In genomic region chr5:1963941-1964451, GRCh38 we compare ENCODE assay signal across 15 cellular contexts.
DNase-seq lines count a peak whose midpoint lies in the region; ATAC-seq and TF ChIP-seq lines count a peak whose summit lies in the region.
"Had no signal": no experiment of that assay in that cellular context is flagged by ENCODE, and none has a peak within 500 bp of the region (broad histone marks: within the 10 kb centered on the region; RNA-seq: fewer than 3 reads in every experiment).

No MANE protein-coding gene starts in this region.

- TF ChIP-seq RAD21 in IMR-90 (IDR thresholded peaks at IDR 0.05; ENCODE audit: low read length), result no peak

- no peak overlapping the region for H2BK20ac ChIP-seq in IMR-90 (ENCODE audit: low read depth, low read length)

- peaks cover 3% of the 10 kb centered on the region for H3K27me3 Mint-ChIP-seq in endodermal cell (ENCODE audit: insufficient read depth)
- H3K27me3 Mint-ChIP-seq in CD4-positive, alpha-beta T cell, result peaks cover 38% of the 10 kb centered on the region
- peaks cover 7% of the 10 kb centered on the region for H3K27me3 Mint-ChIP-seq in HFFc6 (ENCODE audit: insufficient read depth)

- H2AFZ ChIP-seq in IMR-90 (replicated peaks; ENCODE audit: low read length, poor library complexity), result no peak overlapping the region
- H2AFZ ChIP-seq in neuronal stem cell (ENCODE audit: low read length), result no peak overlapping the region
- no peak overlapping the region for H2AFZ ChIP-seq in Karpas-422 (ENCODE audit: low read length)

- H2BK15ac ChIP-seq in IMR-90 (ENCODE audit: low read depth, low read length) (no peak overlapping the region), neuronal stem cell (ENCODE audit: low read length) (no peak overlapping the region)

- H3K4me3 Mint-ChIP-seq in endodermal cell (no peak overlapping the region), HFFc6 (no peak overlapping the region)
- no peak overlapping the region for H3K4me3 Mint-ChIP-seq in CD4-positive, alpha-beta T cell
- H3K4me3 Mint-ChIP-seq: H9 had no signal

- BruUV-seq in IMR-90 (replicated peaks; lab: Mats Ljungman, UMichigan), result no TSS peak

- H3K4ac ChIP-seq in IMR-90 (ENCODE audit: low read depth, low read length) (no peak overlapping the region), neuronal stem cell (ENCODE audit: low read length) (no peak overlapping the region)

- no peaks in the 10 kb centered on the region for H3K9me1 ChIP-seq in IMR-90 (ENCODE audit: insufficient read depth, low read length)

- CTCF ChIA-PET in IMR-90 (lab: Yijun Ruan, JAX), result no interaction called here
- CTCF ChIA-PET in CD4-positive, alpha-beta T cell (lab: Charles Lee), result no interaction called here

- no peaks in the 10 kb centered on the region for H3K36me3 ChIP-seq in IMR-90 (ENCODE audit: control insufficient read depth, insufficient read depth, low read length)
- H3K36me3 ChIP-seq in KOPT-K1 (ENCODE audit: insufficient read depth, low read length), result no peaks in the 10 kb centered on the region
- no peaks in the 10 kb centered on the region for H3K36me3 ChIP-seq in endodermal cell (ENCODE audit: control insufficient read depth, insufficient read depth, low read length)
- H3K36me3 ChIP-seq in neuronal stem cell (replicated peaks in 1 of 2; ENCODE audit: control insufficient read depth in 2 of 2, insufficient read depth in 2 of 2, low read length in 2 of 2), result no peaks in the 10 kb centered on the region
- H3K36me3 ChIP-seq in Karpas-422 (ENCODE audit: insufficient read depth, low read length), result no peaks in the 10 kb centered on the region
- H3K36me3 ChIP-seq: BE2C had no signal

- no peak overlapping the region for H4K8ac ChIP-seq in IMR-90 (ENCODE audit: low read depth in 2 of 2, low read length in 2 of 2)
- H4K8ac ChIP-seq in neuronal stem cell (ENCODE audit: low read depth, low read length), result no peak overlapping the region

- H3K4me1 Mint-ChIP-seq in endodermal cell (peaks cover 7% of the 10 kb centered on the region), HFFc6 (ENCODE audit: low read depth) (no peaks in the 10 kb centered on the region)
- H3K4me1 Mint-ChIP-seq in CD4-positive, alpha-beta T cell (ENCODE audit: low read depth), result no peaks in the 10 kb centered on the region

- dilution Hi-C loops in IMR-90 (cut with HindIII; ENCODE audit: low sequenced_read_pairs, unreplicated experiment), result no loop called here

- intact Hi-C loops in IMR-90 (cut with micrococcal nuclease), result no loop called here
- intact Hi-C loops in CD4-positive, alpha-beta T cell (cut with DNase I, micrococcal nuclease), result no loop called here

- H3K4me3 ChIP-seq in IMR-90 (ENCODE audit: insufficient read depth, low read depth, low read length) (no peak overlapping the region), endodermal cell (ENCODE audit: low read length) (no peak overlapping the region), neuronal stem cell (ENCODE audit: low read length in 2 of 2) (no peak overlapping the region), Karpas-422 (ENCODE audit: low read length) (no peak overlapping the region)
- H3K4me3 ChIP-seq: A549 had no signal

- H3K9me2 ChIP-seq in Karpas-422 (replicated peaks; ENCODE audit: insufficient read depth, low read length), result no peaks in the 10 kb centered on the region

- H3K9me3 Mint-ChIP-seq in endodermal cell, result no peaks in the 10 kb centered on the region
- no peaks in the 10 kb centered on the region for H3K9me3 Mint-ChIP-seq in CD4-positive, alpha-beta T cell
- H3K9me3 Mint-ChIP-seq in HFFc6, result peaks cover 5% of the 10 kb centered on the region; the same call in 1 of the 2 replicates
- H3K9me3 Mint-ChIP-seq: H9 had no signal

- no peak overlapping the region for H3K14ac ChIP-seq in IMR-90 (replicated peaks; ENCODE audit: low read depth, low read length)
- peak overlapping the region; percentile 14 for H3K14ac ChIP-seq in neuronal stem cell (ENCODE audit: low read length)

- H3K9ac ChIP-seq in IMR-90 (ENCODE audit: low read depth, low read length) (no peak overlapping the region), endodermal cell (ENCODE audit: extremely low read depth, low read length, poor library complexity, severe bottlenecking) (no peak overlapping the region), neuronal stem cell (ENCODE audit: low read depth, low read length, poor library complexity) (no peak overlapping the region), Karpas-422 (ENCODE audit: low read length) (no peak overlapping the region)

- H4K91ac ChIP-seq in IMR-90 (ENCODE audit: insufficient read depth, low read depth, low read length), result no peak overlapping the region
- H4K91ac ChIP-seq in neuronal stem cell (ENCODE audit: low read depth, low read length, poor library complexity), result no peak overlapping the region

- no peaks in the 10 kb centered on the region for H3K27me3 ChIP-seq in IMR-90 (ENCODE audit: control insufficient read depth, insufficient read depth, low read length)
- H3K27me3 ChIP-seq in endodermal cell (ENCODE audit: control insufficient read depth, insufficient read depth, low read length, poor library complexity, severe bottlenecking), result no peaks in the 10 kb centered on the region
- no peaks in the 10 kb centered on the region for H3K27me3 ChIP-seq in neuronal stem cell (ENCODE audit: control insufficient read depth in 3 of 3, insufficient read depth in 3 of 3, low read depth in 1 of 3, low read length in 3 of 3)
- H3K27me3 ChIP-seq in CD4-positive, alpha-beta T cell (ENCODE audit: control insufficient read depth, insufficient read depth, low read length), result peaks cover 7% of the 10 kb centered on the region
- no peaks in the 10 kb centered on the region for H3K27me3 ChIP-seq in Karpas-422 (ENCODE audit: low read length)

- H3K4me1 ChIP-seq in IMR-90 (ENCODE audit: control insufficient read depth, insufficient read depth, low read length) (no peaks in the 10 kb centered on the region), endodermal cell (ENCODE audit: control insufficient read depth, insufficient read depth, low read length) (no peaks in the 10 kb centered on the region), neuronal stem cell (ENCODE audit: control insufficient read depth in 2 of 2, insufficient read depth in 1 of 2, low read depth in 1 of 2, low read length in 2 of 2) (peaks cover 3 to 10% of the 10 kb centered on the region in 2 donors), Karpas-422 (ENCODE audit: low read length) (no peaks in the 10 kb centered on the region)
- H3K4me1 ChIP-seq: A549, BE2C had no signal

- TF ChIP-seq POLR2A in IMR-90 (IDR thresholded peaks at IDR 0.05; ENCODE audit: low read depth, low read length), result no peak

- H2AK5ac ChIP-seq in IMR-90 (ENCODE audit: low read depth, low read length) (no peak overlapping the region), neuronal stem cell (ENCODE audit: low read depth, low read length) (peak overlapping the region; percentile 6)

- H2BK5ac ChIP-seq in IMR-90 (ENCODE audit: low read depth, low read length, poor library complexity, severe bottlenecking), result no peak overlapping the region
- H2BK5ac ChIP-seq in neuronal stem cell (ENCODE audit: low read length), result no peak overlapping the region

- no peak overlapping the region for H3K56ac ChIP-seq in IMR-90 (ENCODE audit: extremely low read depth, insufficient read depth, low read length)

- no peak overlapping the region for H4K5ac ChIP-seq in IMR-90 (ENCODE audit: low read depth, low read length)

- POLR2A ChIA-PET in IMR-90 (lab: Charles Lee; ENCODE audit: unreplicated experiment), result no interaction called here
- POLR2A ChIA-PET in CD4-positive, alpha-beta T cell (lab: Charles Lee), result no interaction called here

- no peak overlapping the region for H3K4me2 ChIP-seq in IMR-90 (ENCODE audit: low read depth, low read length)
- H3K4me2 ChIP-seq in neuronal stem cell (ENCODE audit: insufficient read depth, low read length, poor library complexity, severe bottlenecking), result no peak overlapping the region
- no peak overlapping the region for H3K4me2 ChIP-seq in Karpas-422 (ENCODE audit: low read depth, low read length, poor library complexity, severe bottlenecking)
- H3K4me2 ChIP-seq: A549 had no signal

- in situ Hi-C loops in IMR-90 (cut with MboI; ENCODE audit: low sequenced_read_pairs), result no loop called here

- H3K9me3 ChIP-seq in IMR-90 (ENCODE audit: control insufficient read depth, insufficient read depth, low read length) (peaks cover 21% of the 10 kb centered on the region), KOPT-K1 (ENCODE audit: insufficient read depth, low read length, poor library complexity, severe bottlenecking) (no peaks in the 10 kb centered on the region), endodermal cell (ENCODE audit: control insufficient read depth, low read length) (no peaks in the 10 kb centered on the region), neuronal stem cell (replicated peaks in 1 of 2; ENCODE audit: control insufficient read depth in 2 of 2, insufficient read depth in 1 of 2, low read depth in 1 of 2, low read length in 2 of 2) (peaks cover 0 to 10% of the 10 kb centered on the region in 2 donors), Karpas-422 (ENCODE audit: low read length) (no peaks in the 10 kb centered on the region)
- no peaks in the 10 kb centered on the region for H3K9me3 ChIP-seq in CD4-positive, alpha-beta T cell (ENCODE audit: control insufficient read depth, low read length)
- H3K9me3 ChIP-seq: A549, BE2C had no signal

- ATAC-seq in IMR-90 (ENCODE audit: low read depth), result no peak
- no peak for ATAC-seq in CD4-positive, alpha-beta T cell (ENCODE audit: poor library complexity)
- ATAC-seq: A549 had no signal

- no peak for DNase-seq in IMR-90
- DNase-seq in endodermal cell, result peak; percentile 22
- no peak for DNase-seq in neuronal stem cell (ENCODE audit: low spot score)
- no peak for DNase-seq in CD4-positive, alpha-beta T cell
- DNase-seq in Karpas-422, result no peak
- no peak for DNase-seq in HFFc6
- no peak for DNase-seq in globus pallidus (ENCODE audit: low spot score)
- DNase-seq: BE2C, DMS53, GF-D8, GOT3, H9 had no signal

- no peaks in the 10 kb centered on the region for H4K20me1 ChIP-seq in IMR-90 (ENCODE audit: insufficient read depth, low read length)
- no peaks in the 10 kb centered on the region for H4K20me1 ChIP-seq in Karpas-422 (ENCODE audit: insufficient read depth, low read depth, low read length)

- H2BK120ac ChIP-seq in IMR-90 (ENCODE audit: low read depth, low read length) (no peak overlapping the region), neuronal stem cell (ENCODE audit: low read depth, low read length) (no peak overlapping the region)

- H3K36me3 Mint-ChIP-seq in endodermal cell (ENCODE audit: low read depth), result no peaks in the 10 kb centered on the region
- H3K36me3 Mint-ChIP-seq in CD4-positive, alpha-beta T cell (ENCODE audit: low read depth), result no peaks in the 10 kb centered on the region
- 0 out of 2 replicates have a peak, but pooled peaks cover 4% of the 10 kb centered on the region for H3K36me3 Mint-ChIP-seq in HFFc6 (ENCODE audit: low read depth)

- H3K23ac ChIP-seq in IMR-90 (ENCODE audit: low read depth, low read length) (no peak overlapping the region), neuronal stem cell (ENCODE audit: low read depth, low read length, poor library complexity) (peak overlapping the region; percentile 82)

- no peaks in the 10 kb centered on the region for H3K79me2 ChIP-seq in Karpas-422 (ENCODE audit: low read length)

- H3K79me1 ChIP-seq in IMR-90 (ENCODE audit: low read depth in 1 of 2, low read length in 2 of 2) (no peaks in the 10 kb centered on the region), neuronal stem cell (ENCODE audit: low read depth, low read length) (no peaks in the 10 kb centered on the region)

- H3K27ac ChIP-seq in IMR-90 (ENCODE audit: insufficient read depth, low read length), result no peak overlapping the region
- peak overlapping the region; percentile 84 for H3K27ac ChIP-seq in KOPT-K1 (ENCODE audit: low read depth, low read length, poor library complexity, severe bottlenecking)
- no peak overlapping the region for H3K27ac ChIP-seq in endodermal cell (ENCODE audit: low read depth, low read length)
- H3K27ac ChIP-seq in neuronal stem cell (replicated peaks; ENCODE audit: low read length), result no peak overlapping the region
- no peak overlapping the region for H3K27ac ChIP-seq in CD4-positive, alpha-beta T cell (ENCODE audit: low read depth, low read length)
- no peak overlapping the region for H3K27ac ChIP-seq in Karpas-422 (ENCODE audit: low read length)
- H3K27ac ChIP-seq: A549, C4-2B had no signal

- WGBS in IMR-90 (ENCODE audit: extremely low coverage in 2 of 2, insufficient read length in 1 of 2), 2 experiments, result 87% methylated on average over 3 of the region's 14 CpGs; no CpG with 5 or more reads in 1 of the 2 experiments
- 84 to 85% methylated on average over 13 to 14 of the region's 14 CpGs for WGBS in endodermal cell (ENCODE audit: insufficient coverage in 1 of 2, insufficient read length in 1 of 2), 2 experiments
- no CpG with 5 or more reads among the region's 14 CpGs for WGBS in neuronal stem cell (ENCODE audit: extremely low coverage in 2 of 2, insufficient read length in 2 of 2, insufficient replicate concordance in 1 of 2), 2 donors

- no peak overlapping the region for H2BK12ac ChIP-seq in neuronal stem cell (ENCODE audit: low read length)

- TF ChIP-seq CTCF in IMR-90 (conservative IDR thresholded peaks at IDR 0.05; ENCODE audit: low read depth, low read length) (no peak), endodermal cell (conservative IDR thresholded peaks at IDR 0.05) (no peak), HFFc6 (IDR thresholded peaks at IDR 0.05) (no peak)
- no peak for TF ChIP-seq CTCF in CD4-positive, alpha-beta T cell (IDR thresholded peaks at IDR 0.05)

- H2AK9ac ChIP-seq in IMR-90 (replicated peaks; ENCODE audit: low read depth, low read length, poor library complexity), result peak overlapping the region; percentile 28

- H3K18ac ChIP-seq in IMR-90 (ENCODE audit: low read depth, low read length), result no peak overlapping the region
- H3K18ac ChIP-seq in neuronal stem cell (ENCODE audit: low read length), result peak overlapping the region; percentile 81

- no peak overlapping the region for H3K27ac Mint-ChIP-seq in endodermal cell
- H3K27ac Mint-ChIP-seq in CD4-positive, alpha-beta T cell, result no peak overlapping the region
- H3K27ac Mint-ChIP-seq in HFFc6, result no peak overlapping the region
- H3K27ac Mint-ChIP-seq: H9 had no signal
